8 cellular contexts compared by ENCODE assay signal in genomic region chr4:102449751-102450352, GRCh38. TPM values are rescaled to one million over a fixed set of nuclear protein-coding genes. Genes with fewer than 3 reads are reported as not detected.
A peak's percentile ranks its signal among the peaks of the same experiment; 100 is the strongest.
DNase-seq lines count a peak whose midpoint lies in the region; ATAC-seq, FAIRE-seq and TF ChIP-seq lines count a peak whose summit lies in the region.

No MANE protein-coding gene starts in this region.

- no peaks in the 10 kb centered on the region for H3K9me3 Mint-ChIP-seq in CD4-positive, CD25-positive, alpha-beta regulatory T cell

- peak; percentile 70 for TF ChIP-seq CTCF in fibroblast of pulmonary artery (IDR thresholded peaks at IDR 0.05; ENCODE audit: low read length, missing control alignments)
- TF ChIP-seq CTCF in pancreas (IDR thresholded peaks at IDR 0.05): peak; percentile 8 to 42 (median 38)

- 18 to 29% methylated on average over 4 of the region's 4 CpGs for WGBS in pancreas, 2 donors

- no peaks in the 10 kb centered on the region for H3K36me3 Mint-ChIP-seq in CD4-positive, CD25-positive, alpha-beta regulatory T cell

- peak; percentile 78 for FAIRE-seq in pancreas (lab: Jason Lieb, UNC)

- H3K27ac Mint-ChIP-seq in CD4-positive, CD25-positive, alpha-beta regulatory T cell: peak overlapping the region in 1 of 3 donors; percentile 18

- no peak overlapping the region for H3K4me3 ChIP-seq in CD4-positive, CD25-positive, alpha-beta regulatory T cell (ENCODE audit: low read depth, low read length)
- no peak overlapping the region for H3K4me3 ChIP-seq in fibroblast of pulmonary artery (replicated peaks; ENCODE audit: low read depth, low read length)
- H3K4me3 ChIP-seq in pancreas: no peak overlapping the region

- ATAC-seq in CD4-positive, CD25-positive, alpha-beta regulatory T cell (ENCODE audit: low read depth in 2 of 2): peak; percentile 69 to 77
- peak; percentile 67 for ATAC-seq in GM19035 (IDR thresholded peaks at IDR 0.05; ENCODE audit: unreplicated experiment)
- peak; percentile 57 for ATAC-seq in HG03469 (IDR thresholded peaks at IDR 0.05; ENCODE audit: unreplicated experiment)
- peak; percentile 64 to 89 (median 85) for ATAC-seq in pancreas

- DNase-seq in CD4-positive, CD25-positive, alpha-beta regulatory T cell: peak; percentile 19 to 87 (median 73)
- DNase-seq in NCI-H82 (lab: John Stamatoyannopoulos, UW): peak; percentile 73
- DNase-seq in activated T-cell treated with anti-CD3 and anti-CD28 coated beads, Interleukin-2, amount 50 U/mL, for 48 hours: peak; percentile 46 to 52
- peak; percentile 79 for DNase-seq in fibroblast of pulmonary artery (ENCODE audit: low read depth)
- peak in 3 of 6 donors; percentile 13 to 48 (median 41) for DNase-seq in pancreas
- no peak for DNase-seq in HuH-7 (ENCODE audit: low spot score)

- peaks cover 8% of the 10 kb centered on the region for H3K27me3 Mint-ChIP-seq in CD4-positive, CD25-positive, alpha-beta regulatory T cell

- H3K4me3 Mint-ChIP-seq in CD4-positive, CD25-positive, alpha-beta regulatory T cell: no peak overlapping the region

- no peaks in the 10 kb centered on the region for H3K27me3 ChIP-seq in CD4-positive, CD25-positive, alpha-beta regulatory T cell (ENCODE audit: control insufficient read depth, insufficient read depth, low read length)
- no peaks in the 10 kb centered on the region for H3K27me3 ChIP-seq in pancreas

- no peaks in the 10 kb centered on the region for H3K9me3 ChIP-seq in CD4-positive, CD25-positive, alpha-beta regulatory T cell (ENCODE audit: control insufficient read depth in 2 of 2, low read length in 2 of 2)
- no peaks in the 10 kb centered on the region for H3K9me3 ChIP-seq in pancreas

- no peak overlapping the region for H3K27ac ChIP-seq in CD4-positive, CD25-positive, alpha-beta regulatory T cell (ENCODE audit: insufficient read depth, low read length, poor library complexity, severe bottlenecking)
- H3K27ac ChIP-seq in pancreas: no peak overlapping the region

- intact Hi-C loops in pancreas (cut with DNase I): loop anchor here in 2 of 3 donors (10.0 kb wide), 3 partner anchors 165 to 655 kb away; partner anchors contain the start of gene SLC9B1 (in 1 of the 2)

- no peaks in the 10 kb centered on the region for H3K4me1 ChIP-seq in CD4-positive, CD25-positive, alpha-beta regulatory T cell (ENCODE audit: control insufficient read depth, insufficient read depth, low read length, poor library complexity, severe bottlenecking)
- H3K4me1 ChIP-seq in pancreas: no peaks in the 10 kb centered on the region

- peaks cover 6 to 15% (median 12%) of the 10 kb centered on the region in 4 donors for H3K4me1 Mint-ChIP-seq in CD4-positive, CD25-positive, alpha-beta regulatory T cell

- no peaks in the 10 kb centered on the region for H3K36me3 ChIP-seq in CD4-positive, CD25-positive, alpha-beta regulatory T cell (ENCODE audit: control insufficient read depth, insufficient read depth, low read length)
- no peaks in the 10 kb centered on the region for H3K36me3 ChIP-seq in pancreas

RNA-seq across cellular contexts. Expression of gene NFKB1, which starts 51.3 kb away (rescaled TPM):
- total RNA-seq in CD4-positive, CD25-positive, alpha-beta regulatory T cell: 152 TPM
- 10 to 100 TPM in 3 of 4 donors, 1 to 10 TPM in 1; 9.2 to 21.8 (median 13.6) TPM for polyA plus RNA-seq in CD4-positive, CD25-positive, alpha-beta regulatory T cell
- total RNA-seq in pancreas: 10 to 100 TPM; 11.5 to 33.5 (median 16.3) TPM
- polyA plus RNA-seq in pancreas: 10 to 100 TPM in 1 of 2 donors, 1 to 10 TPM in 1; 7.0 to 10.8 TPM
